7 cellular contexts compared by ENCODE assay signal in genomic region chr5:138035605-138036537, GRCh38. TPM values are rescaled to one million over a fixed set of nuclear protein-coding genes. Genes with fewer than 3 reads are reported as not detected.
A peak's percentile ranks its signal among the peaks of the same experiment; 100 is the strongest.
DNase-seq lines count a peak whose midpoint lies in the region; ATAC-seq, FAIRE-seq and TF ChIP-seq lines count a peak whose summit lies in the region.

No MANE protein-coding gene starts in this region.

- H3K9me3 ChIP-seq in WERI-Rb-1 (ENCODE audit: severe bottlenecking): no peaks in the 10 kb centered on the region
- H3K9me3 ChIP-seq in keratinocyte (ENCODE audit: control insufficient read depth, low read depth, low read length): no peaks in the 10 kb centered on the region

- H3K79me2 ChIP-seq in keratinocyte (ENCODE audit: control insufficient read depth, insufficient read depth, low read length): peaks cover 17% of the 10 kb centered on the region

- H2AFZ ChIP-seq in keratinocyte (ENCODE audit: control insufficient read depth, low read length): peak overlapping the region; percentile 93

- H3K9ac ChIP-seq in keratinocyte (ENCODE audit: control insufficient read depth, extremely low read depth, insufficient read depth, low read length): no peak overlapping the region

- H3K27me3 ChIP-seq in WERI-Rb-1 (ENCODE audit: insufficient read depth, low read depth, severe bottlenecking) (no peaks in the 10 kb centered on the region), keratinocyte (ENCODE audit: control insufficient read depth, extremely low read depth, insufficient read depth, low read length) (no peaks in the 10 kb centered on the region)

- H3K4me2 ChIP-seq in keratinocyte (ENCODE audit: control insufficient read depth, extremely low read depth, insufficient read depth, low read depth, low read length): no peak overlapping the region

- ATAC-seq in HG03103 (IDR thresholded peaks at IDR 0.05; ENCODE audit: low read depth, unreplicated experiment): peak; percentile 32

- H3K9me1 ChIP-seq in keratinocyte (ENCODE audit: control insufficient read depth, extremely low read depth, insufficient read depth, low read length): no peaks in the 10 kb centered on the region

- H3K4me1 ChIP-seq in keratinocyte (ENCODE audit: control insufficient read depth, extremely low read depth, insufficient read depth, low read length): peaks cover 21% of the 10 kb centered on the region

- dilution Hi-C loops in keratinocyte (cut with MboI; ENCODE audit: extremely low pct_ligation_motif_present, low sequenced_read_pairs): no loop called here

- in situ Hi-C loops in GM13976 (cut with MboI; ENCODE audit: low sequenced_read_pairs, unreplicated experiment): no loop called here

- peak; percentile 70 for FAIRE-seq in keratinocyte (lab: Jason Lieb, UNC)

- peaks cover 4% of the 10 kb centered on the region for H4K20me1 ChIP-seq in keratinocyte (ENCODE audit: control insufficient read depth, extremely low read depth, insufficient read depth, low read length)

- no peak overlapping the region for H3K27ac ChIP-seq in WERI-Rb-1
- H3K27ac ChIP-seq in keratinocyte (ENCODE audit: control insufficient read depth, insufficient read depth, low read length): no peak overlapping the region

- H3K36me3 ChIP-seq in WERI-Rb-1 (peaks cover 10% of the 10 kb centered on the region), keratinocyte (ENCODE audit: control insufficient read depth in 2 of 2, extremely low read depth in 1 of 2, insufficient read depth in 2 of 2, low read length in 2 of 2) (no peaks in the 10 kb centered on the region)

- DNase-seq in GM13976 (ENCODE audit: low spot score) (peak; percentile 59), NCI-H2227 treated with DMSO at 0.1 percent for 48 hours (lab: John Stamatoyannopoulos, UW) (peak; percentile 88), WERI-Rb-1 (peak; percentile 75), cardiac fibroblast (ENCODE audit: low read depth in 2 of 2) (peak; percentile 93), keratinocyte (ENCODE audit: low read depth, low spot score) (peak; percentile 83)
- peak; percentile 59 for DNase-seq in stimulated activated CD4-positive, alpha-beta T cell treated with anti-CD3 and anti-CD28 coated beads, Interleukin-1b, Interleukin-23, amount 100 ng/mL, for 48 hours

- peak; percentile 79 for TF ChIP-seq CTCF in GM13976 (IDR thresholded peaks at IDR 0.05; ENCODE audit: borderline replicate concordance, control extremely low read depth, extremely low read depth, insufficient read depth, missing control alignments)
- peak; percentile 77 for TF ChIP-seq CTCF in WERI-Rb-1 (IDR thresholded peaks at IDR 0.05; ENCODE audit: low read depth, low read length)
- TF ChIP-seq CTCF in cardiac fibroblast (IDR thresholded peaks at IDR 0.05; ENCODE audit: low read depth, low read length): peak; percentile 79
- TF ChIP-seq CTCF in keratinocyte (optimal IDR thresholded peaks at IDR 0.05 in 1 of 3, IDR thresholded peaks at IDR 0.05 in 1 of 3, conservative IDR thresholded peaks at IDR 0.05 in 1 of 3; ENCODE audit: extremely low read depth in 1 of 3, insufficient read depth in 2 of 3, low read length in 3 of 3): peak; percentile 75 to 87 (median 80)

- H3K4me3 ChIP-seq in WERI-Rb-1 (ENCODE audit: low read depth, low read length) (no peak overlapping the region), cardiac fibroblast (replicated peaks in 1 of 2; ENCODE audit: low read depth in 2 of 2, low read length in 2 of 2) (no peak overlapping the region), keratinocyte (ENCODE audit: control insufficient read depth in 2 of 3, extremely low read depth in 1 of 3, insufficient read depth in 2 of 3, low read depth in 1 of 3, low read length in 3 of 3) (no peak overlapping the region)

RNA-seq across cellular contexts. Expression of gene FAM13B, which starts 3.0 kb away (rescaled TPM):
- polyA plus RNA-seq in keratinocyte: 7.4 to 12.9 TPM (median 9.1 TPM) in 3 replicates
- 5.7 TPM for polyA plus RNA-seq in keratinocyte (2011; ENCODE audit: low read depth)
- 4.4 and 9.3 TPM in 2 replicates for polyA plus RNA-seq in keratinocyte (2011; cell fraction: cytosol; rRNA removed)
- 13.6 and 18.2 TPM in 2 replicates for polyA plus RNA-seq in keratinocyte (2011; cell fraction: nucleus; rRNA removed)
- polyA plus RNA-seq in keratinocyte (2012; ENCODE audit: low replicate concordance): 3.9 and 9.4 TPM in 2 replicates
- 5.1 to 26.1 TPM (median 6.5 TPM) in 3 replicates for polyA minus RNA-seq in keratinocyte
- 8.6 TPM for polyA minus RNA-seq in keratinocyte (2011; cell fraction: cytosol; rRNA and poly(A)+ RNA removed)
- polyA minus RNA-seq in keratinocyte (2011; cell fraction: nucleus; rRNA and poly(A)+ RNA removed): 14.9 and 37.3 TPM in 2 replicates

RNA-seq across cellular contexts. Expression of gene WNT8A, which starts 48.0 kb away (rescaled TPM):
- not detected in 3 replicates for polyA plus RNA-seq in keratinocyte
- not detected for polyA plus RNA-seq in keratinocyte (2011; ENCODE audit: low read depth)
- not detected in 2 replicates for polyA plus RNA-seq in keratinocyte (2011; cell fraction: cytosol; rRNA removed)
- not detected in 2 replicates for polyA plus RNA-seq in keratinocyte (2011; cell fraction: nucleus; rRNA removed)
- not detected in 2 replicates for polyA plus RNA-seq in keratinocyte (2012; ENCODE audit: low replicate concordance)
- polyA minus RNA-seq in keratinocyte: not detected in 3 replicates
- not detected for polyA minus RNA-seq in keratinocyte (2011; cell fraction: cytosol; rRNA and poly(A)+ RNA removed)
- polyA minus RNA-seq in keratinocyte (2011; cell fraction: nucleus; rRNA and poly(A)+ RNA removed): not detected in 2 replicates
